Comparison of ENCODE assay signal across 24 cellular contexts in genomic region chr4:61312526-61312925, GRCh38.
"Had no signal": no experiment of that assay in that cellular context is flagged by ENCODE, and none has a peak within 500 bp of the region (broad histone marks: within the 10 kb centered on the region; RNA-seq: fewer than 3 reads in every experiment).

No MANE protein-coding gene starts in this region.

- DNase-seq: activated CD4-positive, alpha-beta T cell treated with anti-CD3 and anti-CD28 coated beads, Interleukin-2, amount 10 ng/mL, durations not matched to agents 7 days and 5 days; activated CD8-positive, alpha-beta T cell treated with anti-CD3 and anti-CD28 coated beads for 36 hours; adrenal gland; central memory CD4-positive, alpha-beta T cell; effector memory CD8-positive, alpha-beta T cell; esophagus squamous epithelium; foreskin melanocyte; immature natural killer cell; kidney glomerular epithelial cell; left lung; naive thymus-derived CD8-positive, alpha-beta T cell; small intestine; stimulated activated CD4-positive, alpha-beta T cell treated with anti-CD3 and anti-CD28 coated beads, Interleukin-2, amount 100 ng/mL, for 24 hours; stimulated activated naive CD8-positive, alpha-beta T cell treated with anti-CD3 and anti-CD28 coated beads, Interleukin-15, amount 100 ng/mL, for 72 hours; T-helper 2 cell; tibial artery had no signal

- H3K36me3 ChIP-seq: adrenal gland, esophagus squamous epithelium, left lung, tibial artery had no signal

- H3K4me1 ChIP-seq: adrenal gland, left lung had no signal

- H3K4me2 ChIP-seq: hepatocyte, neural progenitor cell had no signal

- H3K9me3 ChIP-seq: adrenal gland, esophagus squamous epithelium, left lung, tibial artery had no signal

- H2AFZ ChIP-seq: hepatocyte, neural progenitor cell had no signal

- H3K27ac ChIP-seq: adrenal gland, esophagus squamous epithelium, hepatocyte, left lung, neural progenitor cell, tibial artery, VCaP had no signal

- H3K27me3 ChIP-seq: adrenal gland, esophagus squamous epithelium, hepatocyte, left lung, neural progenitor cell, tibial artery had no signal

- H3K9ac ChIP-seq: neural progenitor cell had no signal

- ATAC-seq: activated CD4-positive, CD25-positive, alpha-beta regulatory T cell treated with anti-CD3 and anti-CD28 coated beads, Interleukin-2, amount 50 U/mL, for 24 hours; activated CD8-positive, alpha-beta T cell treated with anti-CD3 and anti-CD28 coated beads for 36 hours; activated naive CD4-positive, alpha-beta T cell treated with anti-CD3 and anti-CD28 coated beads, Interleukin-2, amount 50 U/mL, for 72 hours; effector memory CD8-positive, alpha-beta T cell; left lung; naive thymus-derived CD8-positive, alpha-beta T cell; sciatic nerve; stimulated activated effector memory CD8-positive, alpha-beta T cell treated with anti-CD3 and anti-CD28 coated beads, Interleukin-12 subunit alpha, Interleukin-12 subunit beta, amount 100 ng/mL, for 72 hours; stimulated activated naive CD8-positive, alpha-beta T cell treated with anti-CD3 and anti-CD28 coated beads, Interleukin-15, amount 100 ng/mL, for 72 hours had no signal

- H3K79me2 ChIP-seq: hepatocyte had no signal

- H3K4me3 ChIP-seq: adrenal gland, esophagus squamous epithelium, hepatocyte, left lung, lung, neural progenitor cell, tibial artery had no signal
